Comparison of ENCODE assay signal across 12 cellular contexts in genomic region chr5:34043099-34043876, GRCh38. TPM values are rescaled to one million over a fixed set of nuclear protein-coding genes. Genes with fewer than 3 reads are reported as not detected.
A peak's percentile ranks its signal among the peaks of the same experiment; 100 is the strongest.
DNase-seq lines count a peak whose midpoint lies in the region; ATAC-seq lines count a peak whose summit lies in the region.
"Had no signal": no experiment of that assay in that cellular context is flagged by ENCODE, and none has a peak within 500 bp of the region (broad histone marks: within the 10 kb centered on the region; RNA-seq: fewer than 3 reads in every experiment).

TSS of gene C1QTNF3 (minus strand) at chr5:34043213. CDS start at chr5:34043125, 88 bp downstream.

- H3K4me3 Mint-ChIP-seq in effector memory CD8-positive, alpha-beta T cell: peak within 1 kb of the TSS in 1 of 2 donors; percentile 41
- no peak within 1 kb of the TSS for H3K4me3 Mint-ChIP-seq in activated T-cell treated with anti-CD3 and anti-CD28 coated beads, Interleukin-2, amount 50 U/mL, for 24 hours

- peaks cover 0 to 18% of the 10 kb centered on the region in 2 donors for H3K4me1 Mint-ChIP-seq in effector memory CD8-positive, alpha-beta T cell (ENCODE audit: low read depth in 2 of 2)
- no peaks in the 10 kb centered on the region for H3K4me1 Mint-ChIP-seq in activated T-cell treated with anti-CD3 and anti-CD28 coated beads, Interleukin-2, amount 50 U/mL, for 24 hours (ENCODE audit: low read depth)

- H3K27ac Mint-ChIP-seq in effector memory CD8-positive, alpha-beta T cell: peak within 1 kb of the TSS in 1 of 2 donors; percentile 86
- no peak within 1 kb of the TSS for H3K27ac Mint-ChIP-seq in activated T-cell treated with anti-CD3 and anti-CD28 coated beads, Interleukin-2, amount 50 U/mL, for 24 hours

- H3K27ac ChIP-seq in muscle layer of duodenum (ENCODE audit: low read length): peak within 1 kb of the TSS; percentile 26
- no peak within 1 kb of the TSS for H3K27ac ChIP-seq in temporal lobe (ENCODE audit: low read depth, low read length)

- DNase-seq in NOMO-1 (lab: John Stamatoyannopoulos, UW; ENCODE audit: unreplicated experiment in 2 of 2) (peak; percentile 57 to 65), AML-193 (lab: John Stamatoyannopoulos, UW) (no peak)
- no peak for DNase-seq in effector memory CD8-positive, alpha-beta T cell
- DNase-seq in activated T-cell treated with anti-CD3 and anti-CD28 coated beads, Interleukin-2, amount 50 U/mL, for 24 hours: no peak
- DNase-seq: DND-41; GOT3; Kasumi-1; stimulated activated CD4-positive, alpha-beta T cell treated with anti-CD3 and anti-CD28 coated beads, Interleukin-2, amount 100 ng/mL, for 24 hours; SW 1271 had no signal

- no peaks in the 10 kb centered on the region for H3K9me3 Mint-ChIP-seq in effector memory CD8-positive, alpha-beta T cell
- no peaks in the 10 kb centered on the region for H3K9me3 Mint-ChIP-seq in activated T-cell treated with anti-CD3 and anti-CD28 coated beads, Interleukin-2, amount 50 U/mL, for 24 hours

- no peaks in the 10 kb centered on the region for H3K27me3 ChIP-seq in muscle layer of duodenum (ENCODE audit: low read depth, low read length)

- peak; percentile 73 for ATAC-seq in effector memory CD8-positive, alpha-beta T cell (replicated peaks)
- ATAC-seq in GM21737 (IDR thresholded peaks at IDR 0.05; ENCODE audit: unreplicated experiment): no peak

- peaks cover 13 to 36% of the 10 kb centered on the region in 2 donors for H3K4me1 ChIP-seq in muscle layer of duodenum (ENCODE audit: control insufficient read depth in 1 of 2, insufficient read depth in 2 of 2, low read length in 2 of 2)

- H3K4me3 ChIP-seq in muscle layer of duodenum (ENCODE audit: low read depth in 1 of 2, low read length in 2 of 2): peak within 1 kb of the TSS; percentile 55 to 58

- H3K9me3 ChIP-seq in muscle layer of duodenum (ENCODE audit: control insufficient read depth in 1 of 2, low read length in 2 of 2): no peaks in the 10 kb centered on the region

- no peaks in the 10 kb centered on the region for H3K36me3 ChIP-seq in muscle layer of duodenum (ENCODE audit: control insufficient read depth in 1 of 2, insufficient read depth in 2 of 2, low read length in 2 of 2)

- H3K36me3 Mint-ChIP-seq in effector memory CD8-positive, alpha-beta T cell (ENCODE audit: insufficient read depth): no peaks in the 10 kb centered on the region
- peaks cover 2% of the 10 kb centered on the region for H3K36me3 Mint-ChIP-seq in activated T-cell treated with anti-CD3 and anti-CD28 coated beads, Interleukin-2, amount 50 U/mL, for 24 hours (ENCODE audit: low read depth)

- no peaks in the 10 kb centered on the region for H3K27me3 Mint-ChIP-seq in effector memory CD8-positive, alpha-beta T cell
- no peaks in the 10 kb centered on the region for H3K27me3 Mint-ChIP-seq in activated T-cell treated with anti-CD3 and anti-CD28 coated beads, Interleukin-2, amount 50 U/mL, for 24 hours

RNA-seq across cellular contexts. Expression of gene C1QTNF3, which starts in this region (rescaled TPM):
- total RNA-seq in temporal lobe: 12.5 TPM

Comparison
In these comparisons a context has a peak if more than half of its experiments do, and no peak if none do; other contexts are left out.
1. DNase-seq: peak in NOMO-1 (2 of 2); none in effector memory CD8-positive, alpha-beta T cell (0 of 3), AML-193 (0 of 2) and activated T-cell treated with anti-CD3 and anti-CD28 coated beads, Interleukin-2, amount 50 U/mL, for 24 hours (single experiment).